In the genomic region with DNA sequence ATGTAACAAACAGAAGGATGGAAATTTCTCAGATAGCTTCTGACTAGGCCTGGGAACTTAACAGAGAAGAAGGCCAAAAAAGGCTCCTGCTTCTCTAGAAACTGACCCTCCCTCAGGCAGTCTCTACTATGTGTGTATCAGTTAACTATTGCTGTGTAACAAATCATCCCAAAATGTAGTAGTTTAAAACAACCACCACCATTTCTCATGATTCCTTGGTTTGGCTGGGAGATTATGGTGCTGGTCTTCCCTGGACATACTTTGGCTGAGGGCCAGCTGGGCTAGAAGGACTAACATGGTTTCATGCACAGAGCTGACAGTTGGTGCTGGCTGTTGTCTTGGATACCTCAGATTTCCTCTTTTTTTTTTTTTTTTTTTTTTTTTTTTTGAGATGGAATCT, we compare ENCODE assay signal across 19 cellular contexts.
"Had no signal": no experiment of that assay in that cellular context is flagged by ENCODE, and none has a peak within 500 bp of the region (broad histone marks: within the 10 kb centered on the region; RNA-seq: fewer than 3 reads in every experiment).

No MANE protein-coding gene starts in this region.

- H3K9me3 ChIP-seq: esophagus squamous epithelium, gastroesophageal sphincter, mucosa of descending colon, neutrophil, psoas muscle, testis, tibial nerve had no signal

- ATAC-seq: effector memory CD8-positive, alpha-beta T cell; gastroesophageal sphincter; naive thymus-derived CD8-positive, alpha-beta T cell; psoas muscle; sciatic nerve; stimulated activated naive B cell treated with anti-CD40 and anti-IgM and Interleukin-4, amounts not matched to agents 10 μg/mL and 1 μg/mL and 100 μg/mL, for 72 hours; stimulated activated naive CD8-positive, alpha-beta T cell treated with anti-CD3 and anti-CD28 coated beads, Interleukin-15, amount 100 ng/mL, for 72 hours had no signal

- H3K4me3 ChIP-seq: esophagus squamous epithelium, gastroesophageal sphincter, mucosa of descending colon, psoas muscle, testis, tibial nerve had no signal

- H3K4me1 ChIP-seq: psoas muscle had no signal

- H3K27me3 ChIP-seq: esophagus squamous epithelium, gastroesophageal sphincter, neutrophil, testis, tibial nerve had no signal

- H3K27ac ChIP-seq: esophagus squamous epithelium, gastroesophageal sphincter, neutrophil, psoas muscle had no signal

- H3K36me3 ChIP-seq: esophagus squamous epithelium, gastroesophageal sphincter, neutrophil, tibial nerve had no signal

- DNase-seq: effector memory CD8-positive, alpha-beta T cell; esophagus squamous epithelium; foreskin fibroblast; glutamatergic neuron; islet precursor cell; mammary epithelial cell; mucosa of descending colon; naive thymus-derived CD8-positive, alpha-beta T cell; psoas muscle; retina; stimulated activated CD4-positive, alpha-beta T cell treated with anti-CD3 and anti-CD28 coated beads, Interleukin-2, amount 100 ng/mL, for 24 hours; stimulated activated CD4-positive, alpha-beta T cell treated with anti-CD3 and anti-CD28 coated beads, Interleukin-4, amount 100 ng/mL, for 4 hours; stimulated activated naive B cell treated with anti-CD40 and anti-IgM and Interleukin-4, amounts not matched to agents 10 μg/mL and 1 μg/mL and 100 μg/mL, for 72 hours; stimulated activated naive CD8-positive, alpha-beta T cell treated with anti-CD3 and anti-CD28 coated beads, Interleukin-15, amount 100 ng/mL, for 72 hours; testis had no signal
